9 cellular contexts compared by ENCODE assay signal in the genomic region with DNA sequence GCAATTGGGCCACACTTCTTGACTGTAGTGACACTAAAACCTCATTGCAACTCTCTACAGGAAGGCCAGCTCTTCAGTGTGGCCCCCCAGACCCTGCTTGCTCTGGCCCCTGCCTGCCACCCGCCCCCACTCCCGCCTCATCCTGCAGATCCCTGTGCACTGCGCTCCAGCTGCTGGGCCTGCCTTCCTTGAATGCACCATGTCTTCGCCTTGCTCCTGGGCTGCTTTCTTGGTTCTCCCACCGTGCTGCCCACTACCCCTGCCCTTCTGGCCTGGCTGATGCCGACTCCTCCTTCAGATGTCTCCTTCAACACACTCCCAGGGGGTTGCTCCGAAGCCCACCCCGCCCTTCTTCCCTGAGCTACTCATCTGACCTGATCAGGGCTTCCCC.
DNase-seq lines count a peak whose midpoint lies in the region; TF ChIP-seq lines count a peak whose summit lies in the region.
"Had no signal": no experiment of that assay in that cellular context is flagged by ENCODE, and none has a peak within 500 bp of the region (broad histone marks: within the 10 kb centered on the region; RNA-seq: fewer than 3 reads in every experiment).

No MANE protein-coding gene starts in this region.

- H3K4me1 ChIP-seq in muscle layer of duodenum (ENCODE audit: control insufficient read depth in 1 of 2, insufficient read depth in 2 of 2, low read length in 2 of 2) = peaks cover 0 to 17% of the 10 kb centered on the region in 2 donors
- H3K4me1 ChIP-seq in transverse colon = peaks cover 5 to 25% (median 13%) of the 10 kb centered on the region in 4 donors

- H3K36me3 Mint-ChIP-seq in activated T-cell treated with anti-CD3 and anti-CD28 coated beads, Interleukin-2, amount 50 U/mL, for 24 hours (ENCODE audit: low read depth) = no peaks in the 10 kb centered on the region

- H3K4me3 ChIP-seq in muscle layer of duodenum (ENCODE audit: low read depth in 1 of 2, low read length in 2 of 2) = peak overlapping the region in 1 of 2 donors; percentile 59
- no peak overlapping the region for H3K4me3 ChIP-seq in transverse colon

- peaks cover 19% of the 10 kb centered on the region for H3K4me1 Mint-ChIP-seq in activated T-cell treated with anti-CD3 and anti-CD28 coated beads, Interleukin-2, amount 50 U/mL, for 24 hours (ENCODE audit: low read depth)

- H3K36me3 ChIP-seq in muscle layer of duodenum (ENCODE audit: control insufficient read depth in 1 of 2, insufficient read depth in 2 of 2, low read length in 2 of 2) (peaks cover 0 to 10% of the 10 kb centered on the region in 2 donors), transverse colon (no peaks in the 10 kb centered on the region)

- H3K9me3 ChIP-seq in muscle layer of duodenum (ENCODE audit: control insufficient read depth in 1 of 2, low read length in 2 of 2) = no peaks in the 10 kb centered on the region
- no peaks in the 10 kb centered on the region for H3K9me3 ChIP-seq in transverse colon

- no peak for TF ChIP-seq CTCF in transverse colon (IDR thresholded peaks at IDR 0.05)

- whole genome bisulfite sequencing in transverse colon (ENCODE audit: low coverage in 1 of 2), 2 donors = 81% methylated on average over 8 of the region's 8 CpGs; no CpG with 5 or more reads in 1 of the 2 donors

- intact Hi-C loops in transverse colon (cut with DNase I; ENCODE audit: low total_unique reads) = no loop called here

- H3K27ac ChIP-seq in cingulate gyrus (ENCODE audit: low read depth, low read length) (peak overlapping the region; percentile 96), muscle layer of duodenum (ENCODE audit: low read length) (peak overlapping the region; percentile 89), transverse colon (peak overlapping the region; percentile 71 to 80 (median 76))

- H3K27me3 Mint-ChIP-seq in activated T-cell treated with anti-CD3 and anti-CD28 coated beads, Interleukin-2, amount 50 U/mL, for 24 hours = no peaks in the 10 kb centered on the region

- H3K4me3 Mint-ChIP-seq in activated T-cell treated with anti-CD3 and anti-CD28 coated beads, Interleukin-2, amount 50 U/mL, for 24 hours = no peak overlapping the region

- no peaks in the 10 kb centered on the region for H3K9me3 Mint-ChIP-seq in activated T-cell treated with anti-CD3 and anti-CD28 coated beads, Interleukin-2, amount 50 U/mL, for 24 hours

- no peak for TF ChIP-seq POLR2A in transverse colon (IDR thresholded peaks at IDR 0.05)

- H3K27ac Mint-ChIP-seq in activated T-cell treated with anti-CD3 and anti-CD28 coated beads, Interleukin-2, amount 50 U/mL, for 24 hours = peak overlapping the region; percentile 55

- TF ChIP-seq EP300 in transverse colon (IDR thresholded peaks at IDR 0.05; ENCODE audit: low read depth) = no peak

- H3K27me3 ChIP-seq in muscle layer of duodenum (ENCODE audit: low read depth, low read length) (no peaks in the 10 kb centered on the region), transverse colon (no peaks in the 10 kb centered on the region)

- DNase-seq in activated T-cell treated with anti-CD3 and anti-CD28 coated beads, Interleukin-2, amount 50 U/mL, for 24 hours = no peak
- no peak for DNase-seq in activated T-cell treated with anti-CD3 and anti-CD28 coated beads, Interleukin-2, amount 50 U/mL, for 1 hour
- no peak for DNase-seq in transverse colon
- DNase-seq in AML-193 (lab: John Stamatoyannopoulos, UW) = no peak
- DNase-seq in AG08395 (ENCODE audit: low spot score) = no peak
- no peak for DNase-seq in NCI-H1105 treated with DMSO at 0.1 percent for 48 hours (lab: John Stamatoyannopoulos, UW)
- DNase-seq: central memory CD4-positive, alpha-beta T cell had no signal

- in situ Hi-C loops in transverse colon (cut with MboI; ENCODE audit: low pct_ligation_motif_present in 1 of 4, low pct_unique_long_range_greater_than_20kb in 1 of 4, low sequenced_read_pairs in 3 of 4) = no loop called here
